Comparison of ENCODE assay signal across 27 cellular contexts in the genomic region with DNA sequence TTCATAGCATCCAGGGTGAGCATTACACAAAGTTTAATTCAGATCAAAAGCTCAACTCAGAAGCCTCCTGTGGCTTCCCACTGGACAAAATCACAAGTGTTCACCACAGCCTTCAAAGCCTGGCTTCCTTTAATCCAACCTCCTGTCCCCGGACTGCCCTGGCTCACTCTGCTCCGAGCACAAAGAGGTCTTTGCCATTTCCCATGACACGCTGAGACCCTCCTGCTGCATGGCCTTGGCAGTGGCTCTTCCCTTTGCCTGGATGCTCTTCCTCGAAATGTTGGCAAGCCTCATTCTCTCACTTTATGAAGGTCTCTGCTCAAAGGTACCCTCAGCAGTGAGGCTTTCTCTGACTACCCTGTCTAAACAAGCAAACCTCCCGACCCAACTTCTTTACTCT. TPM values are rescaled to one million over a fixed set of nuclear protein-coding genes. Genes with fewer than 3 reads are reported as not detected.
A peak's percentile ranks its signal among the peaks of the same experiment; 100 is the strongest.
DNase-seq lines count a peak whose midpoint lies in the region; ATAC-seq and TF ChIP-seq lines count a peak whose summit lies in the region.
"Had no signal": no experiment of that assay in that cellular context is flagged by ENCODE, and none has a peak within 500 bp of the region (broad histone marks: within the 10 kb centered on the region; RNA-seq: fewer than 3 reads in every experiment).

No MANE protein-coding gene starts in this region.

- ATAC-seq in lower lobe of right lung (peak; percentile 13 to 16), upper lobe of left lung (ENCODE audit: low FRiP score in 2 of 2) (no peak), HG02885 (IDR thresholded peaks at IDR 0.05; ENCODE audit: poor library complexity, unreplicated experiment) (no peak)
- ATAC-seq: activated CD4-positive, CD25-positive, alpha-beta regulatory T cell treated with anti-CD3 and anti-CD28 coated beads, Interleukin-2, amount 50 U/mL, for 24 hours; HepG2; psoas muscle had no signal

- no peaks in the 10 kb centered on the region for H3K9me3 Mint-ChIP-seq in chondrocyte (ENCODE audit: low read depth)
- H3K9me3 Mint-ChIP-seq: activated naive CD4-positive, alpha-beta T cell treated with anti-CD3 and anti-CD28 coated beads for 36 hours; endodermal cell had no signal

- no peak overlapping the region for H3K27ac Mint-ChIP-seq in chondrocyte (ENCODE audit: unreplicated experiment)
- H3K27ac Mint-ChIP-seq: activated naive CD4-positive, alpha-beta T cell treated with anti-CD3 and anti-CD28 coated beads for 36 hours had no signal

- no peaks in the 10 kb centered on the region for H3K27me3 Mint-ChIP-seq in chondrocyte (ENCODE audit: low read depth)

- no peaks in the 10 kb centered on the region for H3K27me3 ChIP-seq in lower lobe of right lung (ENCODE audit: low read depth)
- no peaks in the 10 kb centered on the region for H3K27me3 ChIP-seq in upper lobe of left lung
- H3K27me3 ChIP-seq: adrenal gland, brain microvascular endothelial cell, transverse colon had no signal

- H3K4me1 Mint-ChIP-seq in chondrocyte (ENCODE audit: low read depth) = peaks cover 13% of the 10 kb centered on the region
- H3K4me1 Mint-ChIP-seq: CD14-positive monocyte had no signal

- intact Hi-C loops in lower lobe of right lung (cut with DNase I) = no loop called here

- TF ChIP-seq CTCF in lower lobe of right lung (IDR thresholded peaks at IDR 0.05) (no peak), upper lobe of left lung (IDR thresholded peaks at IDR 0.05) (no peak), chondrocyte (IDR thresholded peaks at IDR 0.05) (no peak)

- no peaks in the 10 kb centered on the region for H3K36me3 Mint-ChIP-seq in chondrocyte (ENCODE audit: low read depth)
- H3K36me3 Mint-ChIP-seq: CD14-positive monocyte had no signal

- H3K4me1 ChIP-seq in lower lobe of right lung = peaks cover 14% of the 10 kb centered on the region
- peaks cover 4 to 20% (median 14%) of the 10 kb centered on the region in 4 donors for H3K4me1 ChIP-seq in upper lobe of left lung
- H3K4me1 ChIP-seq: adrenal gland, psoas muscle, transverse colon had no signal

- H3K4me3 ChIP-seq in lower lobe of right lung (no peak overlapping the region), upper lobe of left lung (no peak overlapping the region)
- H3K4me3 ChIP-seq: adrenal gland, psoas muscle, SK-N-MC, transverse colon had no signal

- H3K9me3 ChIP-seq in lower lobe of right lung = no peaks in the 10 kb centered on the region
- no peaks in the 10 kb centered on the region for H3K9me3 ChIP-seq in upper lobe of left lung
- H3K9me3 ChIP-seq: adrenal gland, psoas muscle, transverse colon had no signal

- 74 to 78% methylated on average over 5 of the region's 5 CpGs for WGBS in upper lobe of left lung, 2 donors

- no peak for TF ChIP-seq EP300 in upper lobe of left lung (IDR thresholded peaks at IDR 0.05)

- H3K27ac ChIP-seq in lower lobe of right lung = peak overlapping the region; percentile 62
- peak overlapping the region; percentile 47 to 94 (median 78) for H3K27ac ChIP-seq in upper lobe of left lung
- H3K27ac ChIP-seq: brain microvascular endothelial cell, psoas muscle, SK-N-MC, transverse colon had no signal

- TF ChIP-seq POLR2A in upper lobe of left lung (IDR thresholded peaks at IDR 0.05) = no peak

- no peak overlapping the region for H3K4me3 Mint-ChIP-seq in chondrocyte (ENCODE audit: unreplicated experiment)
- H3K4me3 Mint-ChIP-seq: activated naive CD4-positive, alpha-beta T cell treated with anti-CD3 and anti-CD28 coated beads for 36 hours; CD14-positive monocyte; endodermal cell had no signal

- DNase-seq in M059J (ENCODE audit: low read depth) (peak; percentile 17), dermis microvascular lymphatic vessel endothelial cell (ENCODE audit: low read depth in 2 of 2) (peak; percentile 28 to 45), lower lobe of right lung (no peak), upper lobe of left lung (no peak), GM19240 (ENCODE audit: insufficient read length, low spot score) (no peak), chondrocyte (ENCODE audit: low spot score) (no peak)
- DNase-seq: activated CD4-positive, alpha-beta T cell treated with anti-CD3 and anti-CD28 coated beads, Interleukin-2, amount 50 U/mL, for 48 hours; activated naive CD4-positive, alpha-beta T cell treated with anti-CD3 and anti-CD28 coated beads for 36 hours; adrenal gland; DMS79; endodermal cell; GDM1; Kasumi-1; MV-4-11; NCI-H1436 treated with DMSO at 0.1 percent for 48 hours; NCI-H2107; NCI-H774; psoas muscle; stimulated activated CD4-positive, alpha-beta T cell treated with anti-CD3 and anti-CD28 coated beads, Interleukin-2, amount 100 ng/mL, for 24 hours; transverse colon had no signal

- H3K36me3 ChIP-seq in lower lobe of right lung (no peaks in the 10 kb centered on the region), upper lobe of left lung (no peaks in the 10 kb centered on the region)
- H3K36me3 ChIP-seq: adrenal gland, brain microvascular endothelial cell, transverse colon had no signal

RNA-seq across cellular contexts. Expression of a gene that starts 41.0 kb away (rescaled TPM):
- total RNA-seq in M059J (2014; rRNA removed; shearing (Covaris generic)) = 26.9 and 33.5 TPM in 2 replicates
- 360 and 479 TPM in 2 replicates for total RNA-seq in dermis microvascular lymphatic vessel endothelial cell
- 113 TPM for total RNA-seq in lower lobe of right lung
- 10 to 100 TPM; 34.6 to 94.4 (median 45.9) TPM for total RNA-seq in upper lobe of left lung
- total RNA-seq in chondrocyte = 1.5 to 6.3 TPM (median 2.0 TPM) in 3 replicates
- total RNA-seq: activated naive CD4-positive, alpha-beta T cell treated with anti-CD3 and anti-CD28 coated beads for 36 hours; HepG2; T-helper 1 cell treated with Interleukin-12 subunit alpha and Interleukin-12 subunit beta and Interleukin-4 antibody, amounts not matched to agents 30 ng/mL and 1 ng/mL, for 36 hours had no signal

Comparison
In these comparisons a context has a peak if more than half of its experiments do, and no peak if none do; other contexts are left out.
1. DNase-seq: peak in M059J (single experiment) and dermis microvascular lymphatic vessel endothelial cell (2 of 2); none in lower lobe of right lung (single experiment), upper lobe of left lung (0 of 2), GM19240 (single experiment) and chondrocyte (single experiment).
2. ATAC-seq: peak in lower lobe of right lung (2 of 2); none in upper lobe of left lung (0 of 2) and HG02885 (single experiment).